Comparison of ENCODE assay signal across 1 cellular context in the genomic region with DNA sequence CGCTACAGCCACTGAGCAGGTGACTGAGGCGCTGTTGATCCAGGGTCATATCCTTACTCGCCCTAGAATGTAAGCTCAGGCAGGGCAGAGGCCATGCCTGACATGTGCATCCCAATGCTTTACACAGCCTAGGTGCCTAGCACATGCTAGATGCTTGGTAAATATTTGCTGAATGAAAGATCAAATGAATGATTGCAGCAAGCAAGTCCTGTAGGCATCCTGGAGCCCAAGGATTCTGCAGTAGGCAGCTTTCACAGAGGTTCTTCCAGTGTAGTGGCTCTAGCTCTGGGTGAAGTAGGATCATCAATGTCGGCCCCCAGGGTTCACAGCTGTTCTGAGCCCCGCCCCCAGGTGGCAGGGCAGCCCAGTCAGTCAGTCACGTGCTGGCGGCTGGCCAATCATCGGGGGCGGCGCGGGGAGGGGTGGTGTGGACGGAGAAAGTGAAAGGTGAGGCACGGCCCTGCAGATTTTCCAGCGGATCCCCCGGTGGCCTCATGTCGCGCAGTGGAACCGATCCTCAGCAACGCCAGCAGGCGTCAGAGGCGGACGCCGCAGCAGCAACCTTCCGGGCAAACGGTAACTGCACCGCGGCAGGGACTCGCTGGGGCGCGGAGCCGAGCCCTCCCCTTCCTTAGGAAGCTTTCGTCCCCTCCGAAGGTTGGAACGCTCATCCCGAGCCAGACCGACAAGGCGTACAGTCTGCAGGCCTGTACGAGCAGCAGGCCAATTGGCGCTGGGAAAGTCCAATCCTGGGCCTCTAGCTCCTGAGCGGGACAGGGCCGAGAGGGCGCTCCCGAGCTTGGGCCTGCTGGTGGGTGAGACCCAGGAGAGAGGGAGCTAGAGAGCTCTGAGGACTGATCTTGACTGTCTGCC.
TF ChIP-seq lines count a peak whose summit lies in the region.

Gene GALT (plus strand): TSS at position 465 of the 873 bp plus-strand sequence. CDS start 30 bp downstream, at position 495.

TF ChIP-seq in K562, 482 proteins besides CTCF, POLR2A, EP300 and RAD21 (continued from another document and continues in another):
- TF ChIP-seq, protein P1, sequence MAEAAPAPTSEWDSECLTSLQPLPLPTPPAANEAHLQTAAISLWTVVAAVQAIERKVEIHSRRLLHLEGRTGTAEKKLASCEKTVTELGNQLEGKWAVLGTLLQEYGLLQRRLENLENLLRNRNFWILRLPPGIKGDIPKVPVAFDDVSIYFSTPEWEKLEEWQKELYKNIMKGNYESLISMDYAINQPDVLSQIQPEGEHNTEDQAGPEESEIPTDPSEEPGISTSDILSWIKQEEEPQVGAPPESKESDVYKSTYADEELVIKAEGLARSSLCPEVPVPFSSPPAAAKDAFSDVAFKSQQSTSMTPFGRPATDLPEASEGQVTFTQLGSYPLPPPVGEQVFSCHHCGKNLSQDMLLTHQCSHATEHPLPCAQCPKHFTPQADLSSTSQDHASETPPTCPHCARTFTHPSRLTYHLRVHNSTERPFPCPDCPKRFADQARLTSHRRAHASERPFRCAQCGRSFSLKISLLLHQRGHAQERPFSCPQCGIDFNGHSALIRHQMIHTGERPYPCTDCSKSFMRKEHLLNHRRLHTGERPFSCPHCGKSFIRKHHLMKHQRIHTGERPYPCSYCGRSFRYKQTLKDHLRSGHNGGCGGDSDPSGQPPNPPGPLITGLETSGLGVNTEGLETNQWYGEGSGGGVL (CRISPR knock-in tag; IDR thresholded peaks at IDR 0.05): no peak
- TF ChIP-seq ZNF57 (CRISPR knock-in tag; IDR thresholded peaks at IDR 0.05) (no peak), XRCC3 (IDR thresholded peaks at IDR 0.05) (no peak), CHCHD3 (CRISPR knock-in tag; IDR thresholded peaks at IDR 0.05) (no peak), GABPA (tag; conservative IDR thresholded peaks at IDR 0.05; ENCODE audit: low read depth) (0 out of 2 replicates have a peak, but pooled peaks have one; percentile 35), SNRNP70 (optimal IDR thresholded peaks at IDR 0.05; ENCODE audit: low read depth, low read length) (no peak), RBM25 (IDR thresholded peaks at IDR 0.05; ENCODE audit: low read depth, low read length, severe bottlenecking) (peak; percentile 68), ZNF445 (CRISPR knock-in tag; IDR thresholded peaks at IDR 0.05; ENCODE audit: low read depth) (no peak), POLR2H (tag; IDR thresholded peaks at IDR 0.05; ENCODE audit: low read depth) (no peak), ARID3B (CRISPR knock-in tag; IDR thresholded peaks at IDR 0.05; ENCODE audit: borderline replicate concordance) (no peak), IRF2 (CRISPR knock-in tag; IDR thresholded peaks at IDR 0.05) (no peak), HNRNPH1 (optimal IDR thresholded peaks at IDR 0.05; ENCODE audit: low read depth, low read length) (no peak), TCF7 (IDR thresholded peaks at IDR 0.05; ENCODE audit: borderline replicate concordance) (no peak), ETS1 (conservative IDR thresholded peaks at IDR 0.05; ENCODE audit: control insufficient read depth, low read depth, low read length) (0 out of 2 replicates have a peak, but pooled peaks have one; percentile 20), TGIF2 (CRISPR knock-in tag; IDR thresholded peaks at IDR 0.05) (no peak), KLF13 (tag; IDR thresholded peaks at IDR 0.05; ENCODE audit: borderline replicate concordance, low read depth) (no peak), MYNN (IDR thresholded peaks at IDR 0.05) (no peak), MYNN (CRISPR knock-in tag; IDR thresholded peaks at IDR 0.05) (no peak), SRF (CRISPR knock-in tag; IDR thresholded peaks at IDR 0.05) (no peak), SAFB2 (IDR thresholded peaks at IDR 0.05; ENCODE audit: borderline replicate concordance, low read depth, low read length, severe bottlenecking) (no peak), HBP1 (CRISPR knock-in tag; IDR thresholded peaks at IDR 0.05) (no peak), RBM34 (IDR thresholded peaks at IDR 0.05; ENCODE audit: borderline replicate concordance, insufficient read depth, low read length) (no peak), PURB (CRISPR knock-in tag; IDR thresholded peaks at IDR 0.05; ENCODE audit: low read depth) (no peak), SMARCA4 (IDR thresholded peaks at IDR 0.05) (no peak), TAL1 (IDR thresholded peaks at IDR 0.05) (no peak), ZKSCAN1 (IDR thresholded peaks at IDR 0.05; ENCODE audit: low read depth, low read length) (no peak), ZNF740 (CRISPR knock-in tag; IDR thresholded peaks at IDR 0.05) (no peak), ZNF740 (tag; IDR thresholded peaks at IDR 0.05) (no peak), MBD2 (IDR thresholded peaks at IDR 0.05; ENCODE audit: borderline replicate concordance, low read depth) (peak; percentile 67), SFPQ (IDR thresholded peaks at IDR 0.05; ENCODE audit: low read depth, low read length) (no peak), TCFL5 (CRISPR knock-in tag; conservative IDR thresholded peaks at IDR 0.05) (no peak), RAD51 (IDR thresholded peaks at IDR 0.05; ENCODE audit: borderline replicate concordance, low read depth) (peak; percentile 96), MCM2 (IDR thresholded peaks at IDR 0.05; ENCODE audit: low read depth) (no peak), SAFB (IDR thresholded peaks at IDR 0.05; ENCODE audit: borderline replicate concordance, low read depth, low read length) (no peak), NFATC3 (IDR thresholded peaks at IDR 0.05) (no peak), XRCC5 (IDR thresholded peaks at IDR 0.05; ENCODE audit: low read depth, low read length) (no peak), GTF2F1 (IDR thresholded peaks at IDR 0.05; ENCODE audit: low read depth, low read length) (no peak), RBM22 (IDR thresholded peaks at IDR 0.05; ENCODE audit: low read depth, low read length, poor library complexity, severe bottlenecking) (no peak), CXXC5 (CRISPR knock-in tag; IDR thresholded peaks at IDR 0.05) (peak; percentile 52), ZNF696 (CRISPR knock-in tag; conservative IDR thresholded peaks at IDR 0.05) (no peak), KDM4B (IDR thresholded peaks at IDR 0.05; ENCODE audit: borderline replicate concordance in 2 of 2, low read depth in 1 of 2) (no peak), HDAC8 (tag; IDR thresholded peaks at IDR 0.05) (no peak), MBD1 (CRISPR knock-in tag; IDR thresholded peaks at IDR 0.05) (no peak), KDM5B (IDR thresholded peaks at IDR 0.05; ENCODE audit: insufficient replicate concordance, low read depth, low read length) (no peak), E2F3 (CRISPR knock-in tag; IDR thresholded peaks at IDR 0.05) (no peak)
- TF ChIP-seq, protein P2, sequence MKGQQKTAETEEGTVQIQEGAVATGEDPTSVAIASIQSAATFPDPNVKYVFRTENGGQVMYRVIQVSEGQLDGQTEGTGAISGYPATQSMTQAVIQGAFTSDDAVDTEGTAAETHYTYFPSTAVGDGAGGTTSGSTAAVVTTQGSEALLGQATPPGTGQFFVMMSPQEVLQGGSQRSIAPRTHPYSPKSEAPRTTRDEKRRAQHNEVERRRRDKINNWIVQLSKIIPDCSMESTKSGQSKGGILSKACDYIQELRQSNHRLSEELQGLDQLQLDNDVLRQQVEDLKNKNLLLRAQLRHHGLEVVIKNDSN (CRISPR knock-in tag; IDR thresholded peaks at IDR 0.05): peak; percentile 100
- TF ChIP-seq, protein P3, sequence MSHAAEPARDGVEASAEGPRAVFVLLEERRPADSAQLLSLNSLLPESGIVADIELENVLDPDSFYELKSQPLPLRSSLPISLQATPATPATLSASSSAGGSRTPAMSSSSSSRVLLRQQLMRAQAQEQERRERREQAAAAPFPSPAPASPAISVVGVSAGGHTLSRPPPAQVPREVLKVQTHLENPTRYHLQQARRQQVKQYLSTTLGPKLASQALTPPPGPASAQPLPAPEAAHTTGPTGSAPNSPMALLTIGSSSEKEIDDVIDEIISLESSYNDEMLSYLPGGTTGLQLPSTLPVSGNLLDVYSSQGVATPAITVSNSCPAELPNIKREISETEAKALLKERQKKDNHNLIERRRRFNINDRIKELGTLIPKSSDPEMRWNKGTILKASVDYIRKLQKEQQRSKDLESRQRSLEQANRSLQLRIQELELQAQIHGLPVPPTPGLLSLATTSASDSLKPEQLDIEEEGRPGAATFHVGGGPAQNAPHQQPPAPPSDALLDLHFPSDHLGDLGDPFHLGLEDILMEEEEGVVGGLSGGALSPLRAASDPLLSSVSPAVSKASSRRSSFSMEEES (CRISPR knock-in tag; IDR thresholded peaks at IDR 0.05): peak; percentile 93
- TF ChIP-seq, protein P4, sequence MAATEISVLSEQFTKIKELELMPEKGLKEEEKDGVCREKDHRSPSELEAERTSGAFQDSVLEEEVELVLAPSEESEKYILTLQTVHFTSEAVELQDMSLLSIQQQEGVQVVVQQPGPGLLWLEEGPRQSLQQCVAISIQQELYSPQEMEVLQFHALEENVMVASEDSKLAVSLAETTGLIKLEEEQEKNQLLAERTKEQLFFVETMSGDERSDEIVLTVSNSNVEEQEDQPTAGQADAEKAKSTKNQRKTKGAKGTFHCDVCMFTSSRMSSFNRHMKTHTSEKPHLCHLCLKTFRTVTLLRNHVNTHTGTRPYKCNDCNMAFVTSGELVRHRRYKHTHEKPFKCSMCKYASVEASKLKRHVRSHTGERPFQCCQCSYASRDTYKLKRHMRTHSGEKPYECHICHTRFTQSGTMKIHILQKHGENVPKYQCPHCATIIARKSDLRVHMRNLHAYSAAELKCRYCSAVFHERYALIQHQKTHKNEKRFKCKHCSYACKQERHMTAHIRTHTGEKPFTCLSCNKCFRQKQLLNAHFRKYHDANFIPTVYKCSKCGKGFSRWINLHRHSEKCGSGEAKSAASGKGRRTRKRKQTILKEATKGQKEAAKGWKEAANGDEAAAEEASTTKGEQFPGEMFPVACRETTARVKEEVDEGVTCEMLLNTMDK (IDR thresholded peaks at IDR 0.05; ENCODE audit: borderline replicate concordance, insufficient read depth, low read depth, low read length, poor library complexity, severe bottlenecking): peak; percentile 30
